Comparison of ENCODE assay signal across 12 cellular contexts in the genomic region with DNA sequence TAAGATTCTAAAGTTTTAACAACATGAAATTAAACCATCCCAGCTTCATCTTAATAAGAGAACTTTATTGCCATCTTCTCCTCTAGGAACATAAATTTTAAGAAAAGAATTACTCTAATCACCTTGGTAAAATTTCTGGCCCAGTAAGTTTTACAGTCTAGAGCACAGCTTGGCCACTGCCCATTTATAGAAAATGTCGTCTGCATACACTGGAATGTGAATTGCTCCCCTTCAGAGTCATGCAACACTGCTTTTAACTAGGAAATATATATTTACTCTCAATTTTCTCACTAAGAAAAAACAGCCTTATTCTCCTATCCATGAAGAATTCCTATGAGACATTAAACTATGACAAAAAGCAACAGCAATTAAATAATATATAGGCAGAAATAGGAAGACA. TPM values are rescaled to one million over a fixed set of nuclear protein-coding genes. Genes with fewer than 3 reads are reported as not detected.
"Had no signal": no experiment of that assay in that cellular context is flagged by ENCODE, and none has a peak within 500 bp of the region (broad histone marks: within the 10 kb centered on the region; RNA-seq: fewer than 3 reads in every experiment).

No MANE protein-coding gene starts in this region.

- H3K4me3 ChIP-seq: GM23248, HAP-1, K562 had no signal

- H3K27me3 Mint-ChIP-seq: IgD-negative memory B cell had no signal

- H3K4me1 ChIP-seq: HAP-1 had no signal

- H3K36me3 ChIP-seq: HAP-1 had no signal

- H3K9me3 Mint-ChIP-seq: HFFc6 had no signal

- H3K27ac ChIP-seq: GM23248, HL-60 had no signal

- ATAC-seq: HCT116, HepG2, K562 had no signal

- H3K4me1 Mint-ChIP-seq: IgD-negative memory B cell had no signal

- H3K36me3 Mint-ChIP-seq: IgD-negative memory B cell had no signal

- DNase-seq: GM23248, GOT3, H7, HFFc6 had no signal

- H3K27ac Mint-ChIP-seq: HFFc6, IgD-negative memory B cell had no signal

- H3K9ac ChIP-seq: GM23248 had no signal

- H3K4me3 Mint-ChIP-seq: HFFc6, IgD-negative memory B cell had no signal

RNA-seq across cellular contexts. Expression of a gene that starts 48.1 kb away (rescaled TPM):
- total RNA-seq: GM23248, H4, H7, HepG2, HFFc6, HT1080, K562 had no signal
- polyA plus RNA-seq: GM23248, HepG2, IgD-negative memory B cell, K562 had no signal
